ENCODE assay signal across 1 cellular context in genomic region chr22:18024956-18025720, GRCh38.
TF ChIP-seq lines count a peak whose summit lies in the region.

No MANE protein-coding gene starts in this region.

TF ChIP-seq in GM23338, 12 proteins besides CTCF, POLR2A, EP300 and RAD21:
- no peak for TF ChIP-seq ZNF462 (CRISPR knock-in tag; IDR thresholded peaks at IDR 0.05)
- no peak for TF ChIP-seq STAT1 (IDR thresholded peaks at IDR 0.05; ENCODE audit: unreplicated experiment)
- no peak for TF ChIP-seq EZH2phosphoT487 (IDR thresholded peaks at IDR 0.05; ENCODE audit: unreplicated experiment)
- no peak for TF ChIP-seq POLR2AphosphoS5 (IDR thresholded peaks at IDR 0.05; ENCODE audit: low read depth)
- no peak for TF ChIP-seq NANOG (IDR thresholded peaks at IDR 0.05; ENCODE audit: borderline replicate concordance)
- no peak for TF ChIP-seq ZNF114 (CRISPR knock-in tag; IDR thresholded peaks at IDR 0.05)
- TF ChIP-seq CREB1 (CRISPR knock-in tag; IDR thresholded peaks at IDR 0.05; ENCODE audit: low read depth), result no peak
- no peak for TF ChIP-seq ETS1 (IDR thresholded peaks at IDR 0.05)
- no peak for TF ChIP-seq EZH2 (IDR thresholded peaks at IDR 0.05; ENCODE audit: low read depth, unreplicated experiment)
TF ChIP-seq in GM23338: peak in this region for 0.
